ENCODE assay signal across 8 cellular contexts in the genomic region with DNA sequence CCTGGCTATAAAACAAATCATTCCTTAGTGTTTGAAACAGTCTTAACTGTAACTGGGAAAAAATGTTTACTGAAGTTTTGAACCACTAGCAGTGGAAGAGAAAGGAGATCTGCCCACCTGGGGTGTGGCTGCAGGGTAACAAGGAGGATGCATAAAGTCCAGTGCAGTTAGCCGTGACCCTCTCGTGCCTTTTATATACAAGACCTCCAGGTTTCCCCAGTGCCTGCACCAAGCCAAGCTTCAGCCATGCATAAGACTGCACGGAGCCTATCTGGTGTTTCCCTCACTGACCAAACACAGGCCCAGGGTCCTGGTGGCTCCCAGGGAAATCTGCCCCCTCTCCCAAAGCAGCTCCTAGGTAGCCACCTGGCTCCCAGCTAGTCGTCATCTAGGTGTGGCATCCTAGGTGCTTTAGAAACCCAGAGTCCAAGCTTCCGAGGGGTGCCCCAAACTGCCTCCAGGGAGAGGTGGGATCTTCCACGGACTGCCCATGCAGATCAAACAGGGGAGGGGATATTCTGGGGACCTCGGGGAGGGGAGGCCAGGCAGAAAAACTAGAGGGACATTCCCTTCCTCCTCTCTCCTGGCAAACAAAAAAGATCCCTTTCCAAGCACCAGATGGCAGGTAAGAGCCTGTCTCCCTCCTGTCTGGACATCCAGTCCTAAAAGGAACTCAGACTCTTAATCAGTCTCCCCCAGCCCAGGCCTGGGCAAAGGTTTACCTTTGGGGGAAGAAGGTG. TPM values are rescaled to one million over a fixed set of nuclear protein-coding genes. Genes with fewer than 3 reads are reported as not detected.
A peak's percentile ranks its signal among the peaks of the same experiment; 100 is the strongest.
DNase-seq lines count a peak whose midpoint lies in the region; ATAC-seq and TF ChIP-seq lines count a peak whose summit lies in the region.

No MANE protein-coding gene starts in this region.

- CTCF ChIA-PET in WTC11 (lab: Charles Lee), result interaction anchor here (0.6 to 1.9 kb wide), 8 partner anchors 9 to 317 kb away, joined by 3 to 6 read pairs (median 3); no protein-coding TSS in a partner anchor

- H3K27me3 ChIP-seq in iPS-15b (ENCODE audit: control insufficient read depth, insufficient read depth, low read length) (peaks cover 17% of the 10 kb centered on the region), stomach smooth muscle (ENCODE audit: control insufficient read depth in 1 of 2, insufficient read depth in 2 of 2, low read length in 2 of 2) (no peaks in the 10 kb centered on the region)

- POLR2A ChIA-PET in WTC11 (lab: Charles Lee), result interaction anchor here (0.6 kb wide), 1 partner anchor 26 kb away, joined by 4 read pairs; no protein-coding TSS in a partner anchor

- peak overlapping the region; percentile 86 for H3K27ac ChIP-seq in stomach smooth muscle (ENCODE audit: low read length)

- DNase-seq in NCI-H524 (lab: John Stamatoyannopoulos, UW) (peak; percentile 41 to 53), NCI-H524 treated with DMSO at 0.1 percent for 48 hours (lab: John Stamatoyannopoulos, UW) (no peak), WTC11 (ENCODE audit: low spot score) (no peak), NCI-H2107 (lab: John Stamatoyannopoulos, UW) (no peak)

- H3K36me3 Mint-ChIP-seq in WTC11, result no peaks in the 10 kb centered on the region

- H3K9ac ChIP-seq in iPS-15b (ENCODE audit: low read depth, low read length) (no peak overlapping the region), stomach smooth muscle (ENCODE audit: low read length in 2 of 2) (peak overlapping the region; percentile 80 to 86)

- peak overlapping the region; percentile 68; the same call in 1 of the 2 replicates for H3K27ac Mint-ChIP-seq in WTC11

- H3K4me3 ChIP-seq in iPS-15b (ENCODE audit: low read depth, low read length) (peak overlapping the region; percentile 70), stomach smooth muscle (ENCODE audit: low read length in 2 of 2) (peak overlapping the region; percentile 86 to 91)

- no peaks in the 10 kb centered on the region for H3K9me3 Mint-ChIP-seq in WTC11

- H3K9me3 ChIP-seq in iPS-15b (ENCODE audit: control insufficient read depth, insufficient read depth, low read length), result no peaks in the 10 kb centered on the region
- H3K9me3 ChIP-seq in stomach smooth muscle (ENCODE audit: control insufficient read depth in 2 of 2, low read length in 2 of 2), result no peaks in the 10 kb centered on the region

- H3K36me3 ChIP-seq in iPS-15b (ENCODE audit: control insufficient read depth, insufficient read depth, low read length) (no peaks in the 10 kb centered on the region), stomach smooth muscle (ENCODE audit: control insufficient read depth in 2 of 2, insufficient read depth in 2 of 2, low read length in 2 of 2) (no peaks in the 10 kb centered on the region)

- no peak for ATAC-seq in WTC11
- ATAC-seq in GM18511 (IDR thresholded peaks at IDR 0.05; ENCODE audit: unreplicated experiment), result no peak
- no peak for ATAC-seq in GM18520 (IDR thresholded peaks at IDR 0.05; ENCODE audit: unreplicated experiment)

- peaks cover 62% of the 10 kb centered on the region for H3K4me1 Mint-ChIP-seq in WTC11

- H3K4me1 ChIP-seq in iPS-15b (ENCODE audit: control insufficient read depth, insufficient read depth, low read length), result peaks cover 15% of the 10 kb centered on the region
- H3K4me1 ChIP-seq in stomach smooth muscle (ENCODE audit: control insufficient read depth, insufficient read depth, low read length), result peaks cover 62% of the 10 kb centered on the region

- H3K27me3 Mint-ChIP-seq in WTC11 (ENCODE audit: low read depth), result peaks cover 28% of the 10 kb centered on the region

- peak overlapping the region; percentile 81 for H3K4me3 Mint-ChIP-seq in WTC11

- TF ChIP-seq CTCF in WTC11 (IDR thresholded peaks at IDR 0.05), result no peak

TF ChIP-seq in WTC11, 78 proteins besides CTCF, POLR2A, EP300 and RAD21 (continues in another document):
- TF ChIP-seq, protein P1, sequence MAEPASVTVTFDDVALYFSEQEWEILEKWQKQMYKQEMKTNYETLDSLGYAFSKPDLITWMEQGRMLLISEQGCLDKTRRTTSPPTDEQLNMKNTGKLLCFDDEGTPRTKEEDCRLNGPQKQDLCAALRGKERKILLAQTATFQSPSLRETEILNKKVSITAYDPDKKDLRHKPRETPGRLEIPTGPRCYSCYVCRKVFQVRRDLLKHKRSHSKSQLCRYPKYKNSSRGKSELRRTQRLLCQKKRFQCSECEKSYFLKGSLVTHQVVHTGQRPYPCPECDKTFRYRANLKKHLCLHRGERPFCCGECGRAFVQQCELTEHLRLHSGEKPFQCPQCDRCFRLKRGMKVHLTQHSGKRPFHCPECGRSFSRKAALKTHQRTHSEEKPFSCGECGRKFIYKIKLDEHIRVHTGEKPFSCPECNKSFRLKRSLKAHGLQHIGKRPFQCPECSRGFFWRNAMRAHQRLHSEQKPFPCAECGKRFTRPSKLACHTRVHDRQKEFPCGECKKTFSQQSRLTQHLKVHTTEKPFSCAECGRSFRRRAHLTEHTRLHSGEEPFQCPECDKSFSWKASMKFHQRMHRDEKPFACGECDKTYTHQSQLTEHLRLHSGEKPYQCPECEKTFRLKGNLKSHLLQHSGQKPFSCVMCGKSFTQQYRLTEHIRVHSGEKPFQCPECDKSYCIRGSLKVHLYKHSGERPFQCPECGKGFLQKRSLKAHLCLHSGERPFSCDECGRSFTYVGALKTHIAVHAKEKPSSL (CRISPR knock-in tag; conservative IDR thresholded peaks at IDR 0.05), result no peak
- TF ChIP-seq, protein P2, sequence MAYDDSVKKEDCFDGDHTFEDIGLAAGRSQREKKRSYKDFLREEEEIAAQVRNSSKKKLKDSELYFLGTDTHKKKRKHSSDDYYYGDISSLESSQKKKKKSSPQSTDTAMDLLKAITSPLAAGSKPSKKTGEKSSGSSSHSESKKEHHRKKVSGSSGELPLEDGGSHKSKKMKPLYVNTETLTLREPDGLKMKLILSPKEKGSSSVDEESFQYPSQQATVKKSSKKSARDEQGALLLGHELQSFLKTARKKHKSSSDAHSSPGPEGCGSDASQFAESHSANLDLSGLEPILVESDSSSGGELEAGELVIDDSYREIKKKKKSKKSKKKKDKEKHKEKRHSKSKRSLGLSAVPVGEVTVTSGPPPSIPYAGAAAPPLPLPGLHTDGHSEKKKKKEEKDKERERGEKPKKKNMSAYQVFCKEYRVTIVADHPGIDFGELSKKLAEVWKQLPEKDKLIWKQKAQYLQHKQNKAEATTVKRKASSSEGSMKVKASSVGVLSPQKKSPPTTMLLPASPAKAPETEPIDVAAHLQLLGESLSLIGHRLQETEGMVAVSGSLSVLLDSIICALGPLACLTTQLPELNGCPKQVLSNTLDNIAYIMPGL (CRISPR knock-in tag; IDR thresholded peaks at IDR 0.05), result no peak
- TF ChIP-seq NR2C2 (CRISPR knock-in tag; IDR thresholded peaks at IDR 0.05) (no peak), ZNF671 (CRISPR knock-in tag; IDR thresholded peaks at IDR 0.05) (no peak), EMX1 (CRISPR knock-in tag; IDR thresholded peaks at IDR 0.05) (no peak), TEAD4 (CRISPR knock-in tag; IDR thresholded peaks at IDR 0.05) (no peak), ATF1 (CRISPR knock-in tag; IDR thresholded peaks at IDR 0.05) (no peak)
- TF ChIP-seq, protein P3, sequence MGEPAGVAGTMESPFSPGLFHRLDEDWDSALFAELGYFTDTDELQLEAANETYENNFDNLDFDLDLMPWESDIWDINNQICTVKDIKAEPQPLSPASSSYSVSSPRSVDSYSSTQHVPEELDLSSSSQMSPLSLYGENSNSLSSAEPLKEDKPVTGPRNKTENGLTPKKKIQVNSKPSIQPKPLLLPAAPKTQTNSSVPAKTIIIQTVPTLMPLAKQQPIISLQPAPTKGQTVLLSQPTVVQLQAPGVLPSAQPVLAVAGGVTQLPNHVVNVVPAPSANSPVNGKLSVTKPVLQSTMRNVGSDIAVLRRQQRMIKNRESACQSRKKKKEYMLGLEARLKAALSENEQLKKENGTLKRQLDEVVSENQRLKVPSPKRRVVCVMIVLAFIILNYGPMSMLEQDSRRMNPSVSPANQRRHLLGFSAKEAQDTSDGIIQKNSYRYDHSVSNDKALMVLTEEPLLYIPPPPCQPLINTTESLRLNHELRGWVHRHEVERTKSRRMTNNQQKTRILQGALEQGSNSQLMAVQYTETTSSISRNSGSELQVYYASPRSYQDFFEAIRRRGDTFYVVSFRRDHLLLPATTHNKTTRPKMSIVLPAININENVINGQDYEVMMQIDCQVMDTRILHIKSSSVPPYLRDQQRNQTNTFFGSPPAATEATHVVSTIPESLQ (CRISPR knock-in tag; IDR thresholded peaks at IDR 0.05), result no peak
- TF ChIP-seq, protein P4, sequence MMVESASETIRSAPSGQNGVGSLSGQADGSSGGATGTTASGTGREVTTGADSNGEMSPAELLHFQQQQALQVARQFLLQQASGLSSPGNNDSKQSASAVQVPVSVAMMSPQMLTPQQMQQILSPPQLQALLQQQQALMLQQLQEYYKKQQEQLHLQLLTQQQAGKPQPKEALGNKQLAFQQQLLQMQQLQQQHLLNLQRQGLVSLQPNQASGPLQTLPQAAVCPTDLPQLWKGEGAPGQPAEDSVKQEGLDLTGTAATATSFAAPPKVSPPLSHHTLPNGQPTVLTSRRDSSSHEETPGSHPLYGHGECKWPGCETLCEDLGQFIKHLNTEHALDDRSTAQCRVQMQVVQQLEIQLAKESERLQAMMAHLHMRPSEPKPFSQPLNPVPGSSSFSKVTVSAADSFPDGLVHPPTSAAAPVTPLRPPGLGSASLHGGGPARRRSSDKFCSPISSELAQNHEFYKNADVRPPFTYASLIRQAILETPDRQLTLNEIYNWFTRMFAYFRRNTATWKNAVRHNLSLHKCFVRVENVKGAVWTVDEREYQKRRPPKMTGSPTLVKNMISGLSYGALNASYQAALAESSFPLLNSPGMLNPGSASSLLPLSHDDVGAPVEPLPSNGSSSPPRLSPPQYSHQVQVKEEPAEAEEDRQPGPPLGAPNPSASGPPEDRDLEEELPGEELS (CRISPR knock-in tag; IDR thresholded peaks at IDR 0.05), result no peak
- TF ChIP-seq, protein P5, sequence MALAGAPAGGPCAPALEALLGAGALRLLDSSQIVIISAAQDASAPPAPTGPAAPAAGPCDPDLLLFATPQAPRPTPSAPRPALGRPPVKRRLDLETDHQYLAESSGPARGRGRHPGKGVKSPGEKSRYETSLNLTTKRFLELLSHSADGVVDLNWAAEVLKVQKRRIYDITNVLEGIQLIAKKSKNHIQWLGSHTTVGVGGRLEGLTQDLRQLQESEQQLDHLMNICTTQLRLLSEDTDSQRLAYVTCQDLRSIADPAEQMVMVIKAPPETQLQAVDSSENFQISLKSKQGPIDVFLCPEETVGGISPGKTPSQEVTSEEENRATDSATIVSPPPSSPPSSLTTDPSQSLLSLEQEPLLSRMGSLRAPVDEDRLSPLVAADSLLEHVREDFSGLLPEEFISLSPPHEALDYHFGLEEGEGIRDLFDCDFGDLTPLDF (CRISPR knock-in tag; IDR thresholded peaks at IDR 0.05), result no peak

RNA-seq across cellular contexts. Expression of a gene that starts 2.7 kb away (rescaled TPM):
- 9.5 to 12.2 TPM (median 10.6 TPM) in 3 replicates for total RNA-seq in WTC11 (2021)

Comparison
In these comparisons a context has a peak if more than half of its experiments do, and no peak if none do; other contexts are left out.
1. DNase-seq: peak in NCI-H524 (2 of 2); none in NCI-H524 treated with DMSO at 0.1 percent for 48 hours (single experiment), WTC11 (single experiment) and NCI-H2107 (single experiment).